ENCODE assay signal across 14 cellular contexts in the genomic region with DNA sequence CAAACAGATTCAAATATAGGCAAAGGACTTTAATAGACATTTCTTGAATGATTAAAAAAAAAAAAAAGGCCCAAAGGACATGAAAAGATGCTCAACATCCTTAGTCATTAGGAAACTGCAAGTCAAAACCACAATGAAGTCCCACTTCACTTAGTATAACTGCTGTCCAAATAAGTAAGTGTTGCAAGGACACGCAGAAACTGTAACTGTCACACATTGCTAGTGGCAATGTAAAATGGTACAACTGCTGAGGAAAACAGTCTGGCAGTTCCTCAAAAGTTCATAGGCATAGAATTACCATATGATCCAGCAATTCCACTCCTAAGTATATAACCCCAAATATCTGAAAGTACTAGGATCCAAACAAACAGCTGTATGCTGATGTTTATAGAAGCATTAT.
A peak's percentile ranks its signal among the peaks of the same experiment; 100 is the strongest.
DNase-seq lines count a peak whose midpoint lies in the region; ATAC-seq and TF ChIP-seq lines count a peak whose summit lies in the region.
"Had no signal": no experiment of that assay in that cellular context is flagged by ENCODE, and none has a peak within 500 bp of the region (broad histone marks: within the 10 kb centered on the region; RNA-seq: fewer than 3 reads in every experiment).

No MANE protein-coding gene starts in this region.

- no peak overlapping the region for H3K4me3 Mint-ChIP-seq in T-helper 2 cell treated with Interferon-gamma antibody and Interleukin-4, amounts not matched to agents 5 μg/mL and 100 μg/mL, for 36 hours
- H3K4me3 Mint-ChIP-seq in effector memory CD8-positive, alpha-beta T cell, result no peak overlapping the region
- H3K4me3 Mint-ChIP-seq in chondrocyte (ENCODE audit: unreplicated experiment), result no peak overlapping the region
- H3K4me3 Mint-ChIP-seq: activated B cell treated with CpG ODN at 0.5 μM for 24 hours, endodermal cell, neural crest cell had no signal

- H3K27ac Mint-ChIP-seq in T-helper 2 cell treated with Interferon-gamma antibody and Interleukin-4, amounts not matched to agents 5 μg/mL and 100 μg/mL, for 36 hours, result no peak overlapping the region
- no peak overlapping the region for H3K27ac Mint-ChIP-seq in effector memory CD8-positive, alpha-beta T cell
- H3K27ac Mint-ChIP-seq in chondrocyte (ENCODE audit: unreplicated experiment), result no peak overlapping the region
- H3K27ac Mint-ChIP-seq: activated B cell treated with CpG ODN at 0.5 μM for 24 hours, endodermal cell had no signal

- no peak for TF ChIP-seq CTCF in chondrocyte (IDR thresholded peaks at IDR 0.05)

- H3K36me3 Mint-ChIP-seq in T-helper 2 cell treated with Interferon-gamma antibody and Interleukin-4, amounts not matched to agents 5 μg/mL and 100 μg/mL, for 36 hours (ENCODE audit: low read depth), result peaks cover 43% of the 10 kb centered on the region
- no peaks in the 10 kb centered on the region for H3K36me3 Mint-ChIP-seq in effector memory CD8-positive, alpha-beta T cell (ENCODE audit: insufficient read depth)
- H3K36me3 Mint-ChIP-seq in chondrocyte (ENCODE audit: low read depth), result peaks cover 2% of the 10 kb centered on the region

- peak; percentile 9 for DNase-seq in T-helper 2 cell treated with Interferon-gamma antibody and Interleukin-4, amounts not matched to agents 5 μg/mL and 100 μg/mL, for 36 hours (ENCODE audit: low spot score)
- DNase-seq in foreskin melanocyte, result no peak
- no peak for DNase-seq in effector memory CD8-positive, alpha-beta T cell
- DNase-seq in chondrocyte (ENCODE audit: low spot score), result no peak
- no peak for DNase-seq in GDM1 (lab: John Stamatoyannopoulos, UW)
- DNase-seq: activated B cell treated with CpG ODN at 0.5 μM for 24 hours, Caco-2, endodermal cell, NCI-H1105 treated with DMSO at 0.1 percent for 48 hours, PC-3 had no signal

- H3K4me1 Mint-ChIP-seq in T-helper 2 cell treated with Interferon-gamma antibody and Interleukin-4, amounts not matched to agents 5 μg/mL and 100 μg/mL, for 36 hours (ENCODE audit: low read depth), result peaks cover 24% of the 10 kb centered on the region
- no peaks in the 10 kb centered on the region for H3K4me1 Mint-ChIP-seq in effector memory CD8-positive, alpha-beta T cell (ENCODE audit: low read depth in 2 of 2)
- no peaks in the 10 kb centered on the region for H3K4me1 Mint-ChIP-seq in chondrocyte (ENCODE audit: low read depth)
- H3K4me1 Mint-ChIP-seq: neural crest cell had no signal

- peaks cover 23% of the 10 kb centered on the region for H3K9me3 Mint-ChIP-seq in T-helper 2 cell treated with Interferon-gamma antibody and Interleukin-4, amounts not matched to agents 5 μg/mL and 100 μg/mL, for 36 hours
- H3K9me3 Mint-ChIP-seq in effector memory CD8-positive, alpha-beta T cell, result peaks cover 0 to 8% of the 10 kb centered on the region in 2 donors
- peaks cover 12% of the 10 kb centered on the region for H3K9me3 Mint-ChIP-seq in chondrocyte (ENCODE audit: low read depth)

- no peaks in the 10 kb centered on the region for H3K27me3 Mint-ChIP-seq in T-helper 2 cell treated with Interferon-gamma antibody and Interleukin-4, amounts not matched to agents 5 μg/mL and 100 μg/mL, for 36 hours (ENCODE audit: low read depth)
- H3K27me3 Mint-ChIP-seq in effector memory CD8-positive, alpha-beta T cell, result no peaks in the 10 kb centered on the region
- no peaks in the 10 kb centered on the region for H3K27me3 Mint-ChIP-seq in chondrocyte (ENCODE audit: low read depth)
- H3K27me3 Mint-ChIP-seq: activated B cell treated with CpG ODN at 0.5 μM for 24 hours had no signal

- ATAC-seq in GM18861 (IDR thresholded peaks at IDR 0.05; ENCODE audit: unreplicated experiment), result peak; percentile 89
- ATAC-seq in GM21528 (IDR thresholded peaks at IDR 0.05; ENCODE audit: low FRiP score, unreplicated experiment), result peak; percentile 92
- ATAC-seq in HG03175 (IDR thresholded peaks at IDR 0.05; ENCODE audit: unreplicated experiment), result peak; percentile 99
- no peak for ATAC-seq in effector memory CD8-positive, alpha-beta T cell (replicated peaks)
- ATAC-seq: PC-3 had no signal
